In the genomic region with DNA sequence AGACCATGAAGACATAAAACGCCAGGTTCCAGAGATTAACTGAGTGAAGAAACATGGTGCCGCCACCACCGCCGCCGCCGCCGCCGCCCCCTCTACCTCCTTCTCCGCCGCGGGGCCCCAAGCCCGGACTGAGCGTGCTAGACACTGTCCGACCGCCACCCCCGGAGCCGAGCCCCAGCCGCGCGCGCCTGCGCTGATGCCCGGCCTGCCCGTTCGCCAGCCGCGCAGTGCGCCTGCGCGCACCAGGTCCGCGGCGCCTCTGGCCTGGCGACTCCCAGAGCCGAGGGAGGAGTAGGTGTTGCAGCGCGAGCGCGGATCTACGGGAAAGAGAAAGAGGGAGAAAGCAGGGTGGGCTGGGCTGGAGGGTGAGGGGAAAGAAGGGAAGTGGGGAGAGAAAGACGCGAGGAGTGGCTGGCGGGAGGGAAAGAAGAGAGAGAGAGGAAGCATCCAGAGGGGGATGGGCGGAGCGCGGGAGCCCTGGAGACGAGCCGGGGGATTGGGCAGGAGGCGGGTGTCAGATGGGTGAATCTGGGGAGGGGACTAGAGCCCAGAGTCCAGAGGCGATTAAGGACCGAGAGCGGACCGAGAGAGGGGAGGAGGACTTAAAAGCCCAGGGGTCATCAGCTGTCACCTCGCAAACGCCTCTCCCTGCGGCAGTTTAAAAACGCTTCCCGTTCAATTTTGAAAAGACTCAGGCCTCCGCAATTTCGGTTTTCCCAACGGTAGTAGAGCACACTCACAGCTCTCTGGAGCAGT, we compare ENCODE assay signal across 8 cellular contexts. TPM values are rescaled to one million over a fixed set of nuclear protein-coding genes. Genes with fewer than 3 reads are reported as not detected.
DNase-seq lines count a peak whose midpoint lies in the region; ATAC-seq, FAIRE-seq and TF ChIP-seq lines count a peak whose summit lies in the region.

A gene with protein sequence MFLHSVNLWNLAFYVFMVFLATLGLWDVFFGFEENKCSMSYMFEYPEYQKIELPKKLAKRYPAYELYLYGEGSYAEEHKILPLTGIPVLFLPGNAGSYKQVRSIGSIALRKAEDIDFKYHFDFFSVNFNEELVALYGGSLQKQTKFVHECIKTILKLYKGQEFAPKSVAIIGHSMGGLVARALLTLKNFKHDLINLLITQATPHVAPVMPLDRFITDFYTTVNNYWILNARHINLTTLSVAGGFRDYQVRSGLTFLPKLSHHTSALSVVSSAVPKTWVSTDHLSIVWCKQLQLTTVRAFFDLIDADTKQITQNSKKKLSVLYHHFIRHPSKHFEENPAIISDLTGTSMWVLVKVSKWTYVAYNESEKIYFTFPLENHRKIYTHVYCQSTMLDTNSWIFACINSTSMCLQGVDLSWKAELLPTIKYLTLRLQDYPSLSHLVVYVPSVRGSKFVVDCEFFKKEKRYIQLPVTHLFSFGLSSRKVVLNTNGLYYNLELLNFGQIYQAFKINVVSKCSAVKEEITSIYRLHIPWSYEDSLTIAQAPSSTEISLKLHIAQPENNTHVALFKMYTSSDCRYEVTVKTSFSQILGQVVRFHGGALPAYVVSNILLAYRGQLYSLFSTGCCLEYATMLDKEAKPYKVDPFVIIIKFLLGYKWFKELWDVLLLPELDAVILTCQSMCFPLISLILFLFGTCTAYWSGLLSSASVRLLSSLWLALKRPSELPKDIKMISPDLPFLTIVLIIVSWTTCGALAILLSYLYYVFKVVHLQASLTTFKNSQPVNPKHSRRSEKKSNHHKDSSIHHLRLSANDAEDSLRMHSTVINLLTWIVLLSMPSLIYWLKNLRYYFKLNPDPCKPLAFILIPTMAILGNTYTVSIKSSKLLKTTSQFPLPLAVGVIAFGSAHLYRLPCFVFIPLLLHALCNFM (minus strand): TSS at position 146 of the 756 bp plus-strand sequence. CDS start 91 bp downstream, at position 55.

- H3K27ac Mint-ChIP-seq in Calu3 (ENCODE audit: unreplicated experiment), result peak within 1 kb of the TSS; percentile 80

- peak within 1 kb of the TSS; percentile 98 for H3K4me3 Mint-ChIP-seq in Calu3 (ENCODE audit: low read depth, unreplicated experiment)

- dilution Hi-C loops in endothelial cell of umbilical vein (cut with MboI; ENCODE audit: extremely low pct_ligation_motif_present, low sequenced_read_pairs), result no loop called here

- no peak for TF ChIP-seq CTCF in Calu3 (IDR thresholded peaks at IDR 0.05; ENCODE audit: unreplicated experiment)
- TF ChIP-seq CTCF in endothelial cell of umbilical vein (IDR thresholded peaks at IDR 0.05; ENCODE audit: extremely low read depth in 1 of 2, insufficient read depth in 1 of 2, low read depth in 1 of 2, low read length in 2 of 2), result no peak

- H3K9me3 ChIP-seq in HUES48 (ENCODE audit: control insufficient read depth, insufficient read depth, low read length) (no peaks in the 10 kb centered on the region), NT2/D1 (ENCODE audit: insufficient read depth, low read length) (no peaks in the 10 kb centered on the region), endothelial cell of umbilical vein (replicated peaks; ENCODE audit: control insufficient read depth, insufficient read depth, low read length) (no peaks in the 10 kb centered on the region)

- peak within 1 kb of the TSS; percentile 88 for H3K27ac ChIP-seq in HUES48 (ENCODE audit: low read depth, low read length)
- peak within 1 kb of the TSS; percentile 83 for H3K27ac ChIP-seq in endothelial cell of umbilical vein (ENCODE audit: insufficient read depth, low read depth, low read length)

- POLR2A ChIA-PET in endothelial cell of umbilical vein (lab: Charles Lee), result interaction anchor here (1.0 kb wide), 1 partner anchor 8 kb away, joined by 3 read pairs; no protein-coding TSS in a partner anchor

- peak within 1 kb of the TSS; percentile 97 for H3K4me2 ChIP-seq in endothelial cell of umbilical vein (ENCODE audit: insufficient read depth, low read length)

- H3K36me3 ChIP-seq in HUES48 (ENCODE audit: control insufficient read depth, insufficient read depth, low read length) (no peaks in the 10 kb centered on the region), NT2/D1 (ENCODE audit: insufficient read depth, insufficient read length, low read length) (no peaks in the 10 kb centered on the region), endothelial cell of umbilical vein (ENCODE audit: control insufficient read depth in 2 of 2, extremely low read depth in 1 of 2, insufficient read depth in 2 of 2, low read length in 2 of 2) (no peaks in the 10 kb centered on the region)

- H3K9me1 ChIP-seq in endothelial cell of umbilical vein (replicated peaks; ENCODE audit: control insufficient read depth, extremely low read depth, insufficient read depth, low read length), result no peaks in the 10 kb centered on the region

- CTCF ChIA-PET in Calu3 (lab: Charles Lee) (interaction anchor here (0.6 to 0.9 kb wide), 3 partner anchors 17 to 1875 kb away, joined by 3 to 5 read pairs (median 4); no protein-coding TSS in a partner anchor), endothelial cell of umbilical vein (lab: Charles Lee) (interaction anchor here (1.0 to 2.0 kb wide), 6 partner anchors 62 to 187 kb away, joined by 3 to 9 read pairs (median 4); no protein-coding TSS in a partner anchor)

- peak; percentile 48 for FAIRE-seq in endothelial cell of umbilical vein (lab: Jason Lieb, UNC)

- H3K4me1 ChIP-seq in HUES48 (ENCODE audit: control insufficient read depth, insufficient read depth, low read length) (peaks cover 22% of the 10 kb centered on the region), NT2/D1 (ENCODE audit: insufficient read depth, insufficient read length) (no peaks in the 10 kb centered on the region), endothelial cell of umbilical vein (ENCODE audit: control insufficient read depth, extremely low read depth, insufficient read depth, low read length) (peaks cover 26% of the 10 kb centered on the region)

- ATAC-seq in GM21423 (IDR thresholded peaks at IDR 0.05; ENCODE audit: unreplicated experiment), result peak; percentile 88

- peak within 1 kb of the TSS; percentile 97 for H2AFZ ChIP-seq in endothelial cell of umbilical vein (ENCODE audit: low read depth, low read length)

- no peaks in the 10 kb centered on the region for H3K9me3 Mint-ChIP-seq in Calu3 (ENCODE audit: low read depth, unreplicated experiment)

- peak within 1 kb of the TSS; percentile 77 for H3K9ac ChIP-seq in HUES48 (ENCODE audit: low read depth, low read length)
- H3K9ac ChIP-seq in NT2/D1 (ENCODE audit: insufficient read length, low read depth), result peak within 1 kb of the TSS; percentile 93
- H3K9ac ChIP-seq in endothelial cell of umbilical vein (replicated peaks; ENCODE audit: extremely low read depth, insufficient read depth, low read length), result peak within 1 kb of the TSS; percentile 96

- H3K4me1 Mint-ChIP-seq in Calu3 (ENCODE audit: low read depth, unreplicated experiment), result peaks cover 18% of the 10 kb centered on the region

- intact Hi-C loops in Calu3 (cut with micrococcal nuclease; ENCODE audit: unreplicated experiment), result no loop called here
- intact Hi-C loops in endothelial cell of umbilical vein (cut with micrococcal nuclease), result loop anchor here (1.0 to 10.0 kb wide), 6 partner anchors 62 to 384 kb away; a partner anchor contains a TSS

- peak; percentile 81 for TF ChIP-seq POLR2A in endothelial cell of umbilical vein (IDR thresholded peaks at IDR 0.05; ENCODE audit: low read depth, low read length)

- H3K36me3 Mint-ChIP-seq in Calu3 (ENCODE audit: insufficient read depth, unreplicated experiment), result peaks cover 26% of the 10 kb centered on the region

- peaks cover 46% of the 10 kb centered on the region for H3K79me2 ChIP-seq in endothelial cell of umbilical vein (ENCODE audit: control insufficient read depth, insufficient read depth, low read length)

- H3K4me3 ChIP-seq in HUES48 (ENCODE audit: low read depth, low read length) (peak within 1 kb of the TSS; percentile 99), NT2/D1 (ENCODE audit: insufficient read length, low read depth) (peak within 1 kb of the TSS; percentile 98), endothelial cell of umbilical vein (replicated peaks in 1 of 3; ENCODE audit: insufficient read depth in 1 of 3, low read depth in 1 of 3, low read length in 3 of 3) (peak within 1 kb of the TSS; percentile 97 to 100 (median 97))

- no peaks in the 10 kb centered on the region for H3K27me3 Mint-ChIP-seq in Calu3 (ENCODE audit: unreplicated experiment)

- peaks cover 6% of the 10 kb centered on the region for H3K27me3 ChIP-seq in HUES48 (ENCODE audit: control insufficient read depth, insufficient read depth, low read length)
- H3K27me3 ChIP-seq in NT2/D1 (ENCODE audit: insufficient read depth, insufficient read length), result peaks cover 4% of the 10 kb centered on the region
- H3K27me3 ChIP-seq in endothelial cell of umbilical vein (ENCODE audit: control insufficient read depth in 2 of 2, insufficient read depth in 2 of 2, low read length in 2 of 2), result no peaks in the 10 kb centered on the region

- no peaks in the 10 kb centered on the region for H4K20me1 ChIP-seq in endothelial cell of umbilical vein (replicated peaks; ENCODE audit: control insufficient read depth, extremely low read depth, insufficient read depth, low read length)

- DNase-seq in Calu3, result peak; percentile 92
- peak; percentile 89 for DNase-seq in NT2/D1 (ENCODE audit: low read depth, low spot score)
- DNase-seq in activated CD8-positive, alpha-beta memory T cell treated with anti-CD3 and anti-CD28 coated beads, Interleukin-2, amount 50 U/mL, for 48 hours, result peak; percentile 95
- peak; percentile 96 for DNase-seq in endothelial cell of umbilical vein (ENCODE audit: low read depth, low spot score)
- peak; percentile 93 for DNase-seq in midbrain (lab: John Stamatoyannopoulos, UW)
- DNase-seq in stimulated activated CD8-positive, alpha-beta memory T cell treated with anti-CD3 and anti-CD28 coated beads, Interleukin-2, amount 100 ng/mL, for 1 hour (ENCODE audit: low read depth in 2 of 2), result peak; percentile 66 to 70

- BruUV-seq in Calu3 (replicated peaks; lab: Mats Ljungman, UMichigan) (no TSS peak), endothelial cell of umbilical vein (replicated peaks; lab: Mats Ljungman, UMichigan) (no TSS peak)

TF ChIP-seq in endothelial cell of umbilical vein, 7 proteins besides CTCF, POLR2A, EP300 and RAD21:
- no peak for TF ChIP-seq JUN (IDR thresholded peaks at IDR 0.05; ENCODE audit: borderline replicate concordance, insufficient read depth, insufficient read length, low read depth)
- TF ChIP-seq POLR2AphosphoS5 (IDR thresholded peaks at IDR 0.05; ENCODE audit: insufficient read depth, low read depth, low read length), result peak; percentile 79

RNA-seq across cellular contexts. Expression of the gene that starts here (rescaled TPM):
- 3.9 and 5.8 TPM in 2 replicates for total RNA-seq in Calu3 (2022)
- total RNA-seq in endothelial cell of umbilical vein, result 9.8 and 13.0 TPM in 2 replicates
- polyA plus RNA-seq in endothelial cell of umbilical vein, result 2.8 and 3.9 TPM in 2 replicates
- polyA plus RNA-seq in endothelial cell of umbilical vein (2011; cell fraction: cytosol; rRNA removed), result 1.8 and 1.9 TPM in 2 replicates
- 14.5 and 18.9 TPM in 2 replicates for polyA plus RNA-seq in endothelial cell of umbilical vein (2011; cell fraction: nucleus; rRNA removed)
- polyA plus RNA-seq in endothelial cell of umbilical vein (2012), result 8.2 and 12.0 TPM in 2 replicates
- polyA minus RNA-seq in endothelial cell of umbilical vein, result 11.5 and 11.6 TPM in 2 replicates
- 1.2 TPM for polyA minus RNA-seq in endothelial cell of umbilical vein (2011; cell fraction: cytosol; rRNA and poly(A)+ RNA removed)
- 39.2 and 56.1 TPM in 2 replicates for polyA minus RNA-seq in endothelial cell of umbilical vein (2011; cell fraction: nucleus; rRNA and poly(A)+ RNA removed)

Comparison
In these comparisons a context has a peak if more than half of its experiments do, and no peak if none do; other contexts are left out.
1. Peak in every context shown above with its lines: DNase-seq, ATAC-seq, H3K4me3 ChIP-seq and H3K27ac ChIP-seq.